Comparison of ENCODE assay signal across 8 cellular contexts in genomic region chr12:122080149-122081107, GRCh38. TPM values are rescaled to one million over a fixed set of nuclear protein-coding genes. Genes with fewer than 3 reads are reported as not detected.
DNase-seq lines count a peak whose midpoint lies in the region; ATAC-seq and TF ChIP-seq lines count a peak whose summit lies in the region.

No MANE protein-coding gene starts in this region.

- intact Hi-C loops in CD14-positive monocyte (cut with micrococcal nuclease): loop anchor here in 1 of 2 donors (10.0 kb wide), 1 partner anchor 286 kb away; the partner anchor contains the start of gene RHOF
- intact Hi-C loops in tibial artery (cut with DNase I; ENCODE audit: low total_unique reads): no loop called here

- no peak overlapping the region for H4K5ac ChIP-seq in mesendoderm (ENCODE audit: low read length)

- TF ChIP-seq CTCF in CD14-positive monocyte (IDR thresholded peaks at IDR 0.05) (no peak), HL-60 (IDR thresholded peaks at IDR 0.05; ENCODE audit: insufficient read depth, low read length) (no peak), tibial artery (IDR thresholded peaks at IDR 0.05) (no peak)

- H4K8ac ChIP-seq in mesendoderm (ENCODE audit: low read depth, low read length): no peak overlapping the region

- H3K4ac ChIP-seq in mesendoderm (ENCODE audit: low read depth, low read length): no peak overlapping the region

- no peak overlapping the region for H2BK15ac ChIP-seq in mesendoderm (replicated peaks; ENCODE audit: low read depth)

- H3K9me3 ChIP-seq in tibial artery: no peaks in the 10 kb centered on the region

- no peaks in the 10 kb centered on the region for H3K27me3 Mint-ChIP-seq in CD14-positive monocyte (ENCODE audit: low read depth in 3 of 3)
- H3K27me3 Mint-ChIP-seq in effector memory CD8-positive, alpha-beta T cell: no peaks in the 10 kb centered on the region

- H3K27me3 ChIP-seq in HL-60 (ENCODE audit: insufficient read depth, poor library complexity, severe bottlenecking): no peaks in the 10 kb centered on the region
- no peaks in the 10 kb centered on the region for H3K27me3 ChIP-seq in mesendoderm (ENCODE audit: insufficient read depth, low read length, poor library complexity)
- no peaks in the 10 kb centered on the region for H3K27me3 ChIP-seq in tibial artery

- H3K36me3 ChIP-seq in mesendoderm (ENCODE audit: control insufficient read depth, insufficient read depth, low read length): peaks cover 2% of the 10 kb centered on the region
- peaks cover 13 to 22% (median 18%) of the 10 kb centered on the region in 3 donors for H3K36me3 ChIP-seq in tibial artery

- no peak overlapping the region for H2BK5ac ChIP-seq in mesendoderm (ENCODE audit: low read length)

- no peak overlapping the region for H2BK120ac ChIP-seq in mesendoderm (ENCODE audit: low read depth, low read length)

- peak overlapping the region; percentile 97 to 98 for H3K4me3 Mint-ChIP-seq in CD14-positive monocyte
- H3K4me3 Mint-ChIP-seq in effector memory CD8-positive, alpha-beta T cell: peak overlapping the region; percentile 94 to 95

- H3K56ac ChIP-seq in mesendoderm (ENCODE audit: low read length): peak overlapping the region; percentile 82

- peaks cover 0 to 2% (median 0%) of the 10 kb centered on the region in 7 donors for H3K9me3 Mint-ChIP-seq in CD14-positive monocyte
- H3K9me3 Mint-ChIP-seq in effector memory CD8-positive, alpha-beta T cell: no peaks in the 10 kb centered on the region

- peak overlapping the region; percentile 30 for H3K23ac ChIP-seq in mesendoderm (ENCODE audit: low read length)

- peak overlapping the region; percentile 56 for H3K9ac ChIP-seq in mesendoderm (ENCODE audit: low read length)

- H3K27ac ChIP-seq in HL-60 (replicated peaks) (peak overlapping the region; percentile 74), mesendoderm (ENCODE audit: low read depth, low read length) (no peak overlapping the region), tibial artery (peak overlapping the region; percentile 74 to 77)

- ATAC-seq in effector memory CD8-positive, alpha-beta T cell (replicated peaks): no peak
- ATAC-seq in GM21447 (IDR thresholded peaks at IDR 0.05; ENCODE audit: unreplicated experiment): no peak

- peaks cover 23% of the 10 kb centered on the region for H3K79me1 ChIP-seq in mesendoderm (ENCODE audit: low read length)

- H3K18ac ChIP-seq in mesendoderm (ENCODE audit: low read length): no peak overlapping the region

- peak; percentile 83 for DNase-seq in CD14-positive monocyte (ENCODE audit: low spot score)
- DNase-seq in HL-60 (ENCODE audit: low read depth in 1 of 2, low spot score in 1 of 2): peak; percentile 45 to 94
- DNase-seq in SK-N-DZ (ENCODE audit: low spot score): peak; percentile 63
- no peak for DNase-seq in effector memory CD8-positive, alpha-beta T cell
- peak; percentile 60 for DNase-seq in mesendoderm
- DNase-seq in tibial artery: peak; percentile 89 to 90
- DNase-seq in stimulated activated CD4-positive, alpha-beta T cell treated with anti-CD3 and anti-CD28 coated beads, Interleukin-12 subunit alpha, Interleukin-12 subunit beta, amount 100 ng/mL, for 4 hours: no peak

- H3K4me1 ChIP-seq in mesendoderm (ENCODE audit: control insufficient read depth, low read depth, low read length) (peaks cover 9% of the 10 kb centered on the region), tibial artery (peaks cover 0 to 47% (median 31%) of the 10 kb centered on the region in 4 donors)

- peak overlapping the region; percentile 90 for H3K4me2 ChIP-seq in mesendoderm (ENCODE audit: low read length)

- H3K4me3 ChIP-seq in HL-60 (replicated peaks; ENCODE audit: insufficient read depth, low read length) (peak overlapping the region; percentile 74), mesendoderm (ENCODE audit: low read length) (peak overlapping the region; percentile 69), tibial artery (peak overlapping the region; percentile 70 to 90)

- H2AK5ac ChIP-seq in mesendoderm (ENCODE audit: low read length): no peak overlapping the region

- WGBS in mesendoderm (ENCODE audit: extremely low coverage, insufficient coverage, low lambda C conversion rate): no CpG with 5 or more reads among the region's 18 CpGs

- H3K79me2 ChIP-seq in mesendoderm (ENCODE audit: control insufficient read depth, insufficient read depth, low read length): peaks cover 41% of the 10 kb centered on the region

- H3K36me3 Mint-ChIP-seq in CD14-positive monocyte: peaks cover 17 to 20% of the 10 kb centered on the region in 2 donors
- peaks cover 29% of the 10 kb centered on the region for H3K36me3 Mint-ChIP-seq in effector memory CD8-positive, alpha-beta T cell (ENCODE audit: insufficient read depth)

- peaks cover 73% of the 10 kb centered on the region for H3K4me1 Mint-ChIP-seq in CD14-positive monocyte
- peaks cover 42 to 53% of the 10 kb centered on the region in 2 donors for H3K4me1 Mint-ChIP-seq in effector memory CD8-positive, alpha-beta T cell (ENCODE audit: low read depth in 2 of 2)

- H3K27ac Mint-ChIP-seq in CD14-positive monocyte: peak overlapping the region; percentile 91 to 98 (median 96)
- peak overlapping the region; percentile 89 to 92 for H3K27ac Mint-ChIP-seq in effector memory CD8-positive, alpha-beta T cell

RNA-seq across cellular contexts. Expression of gene MLXIP, which starts 1.9 kb away (rescaled TPM):
- polyA plus RNA-seq in CD14-positive monocyte: 1 to 10 TPM; 4.5 to 4.6 TPM
- polyA plus RNA-seq in SK-N-DZ (2014; cell fraction: cytosol; rRNA removed): 15.9 and 17.4 TPM in 2 replicates
- polyA plus RNA-seq in SK-N-DZ (2014; cell fraction: nucleus; rRNA removed): 19.5 and 42.0 TPM in 2 replicates
- 48.2 TPM for polyA plus RNA-seq in mesendoderm (2013, experiment 1 of 2)
- 49.6 TPM for polyA plus RNA-seq in mesendoderm (2013, experiment 2 of 2)

RNA-seq across cellular contexts. Expression of gene BCL7A, which starts 58.7 kb away (rescaled TPM):
- polyA plus RNA-seq in CD14-positive monocyte: under 1 TPM; 0.34 to 0.79 TPM
- polyA plus RNA-seq in SK-N-DZ (2014; cell fraction: cytosol; rRNA removed): 57.4 and 60.7 TPM in 2 replicates
- polyA plus RNA-seq in SK-N-DZ (2014; cell fraction: nucleus; rRNA removed): 21.8 and 23.0 TPM in 2 replicates
- polyA plus RNA-seq in mesendoderm (2013, experiment 1 of 2): 5.7 TPM
- 6.0 TPM for polyA plus RNA-seq in mesendoderm (2013, experiment 2 of 2)

Comparison
In these comparisons a context has a peak if more than half of its experiments do, and no peak if none do; other contexts are left out.
1. DNase-seq: peak in CD14-positive monocyte (single experiment), HL-60 (2 of 2), SK-N-DZ (single experiment), mesendoderm (single experiment) and tibial artery (2 of 2); none in effector memory CD8-positive, alpha-beta T cell (0 of 3) and stimulated activated CD4-positive, alpha-beta T cell treated with anti-CD3 and anti-CD28 coated beads, Interleukin-12 subunit alpha, Interleukin-12 subunit beta, amount 100 ng/mL, for 4 hours (single experiment).
2. Peak in every context shown above with its lines, with median percentiles within 50 percentile points of each other: H3K4me3 ChIP-seq.